ENCODE assay signal across 23 cellular contexts in the genomic region with DNA sequence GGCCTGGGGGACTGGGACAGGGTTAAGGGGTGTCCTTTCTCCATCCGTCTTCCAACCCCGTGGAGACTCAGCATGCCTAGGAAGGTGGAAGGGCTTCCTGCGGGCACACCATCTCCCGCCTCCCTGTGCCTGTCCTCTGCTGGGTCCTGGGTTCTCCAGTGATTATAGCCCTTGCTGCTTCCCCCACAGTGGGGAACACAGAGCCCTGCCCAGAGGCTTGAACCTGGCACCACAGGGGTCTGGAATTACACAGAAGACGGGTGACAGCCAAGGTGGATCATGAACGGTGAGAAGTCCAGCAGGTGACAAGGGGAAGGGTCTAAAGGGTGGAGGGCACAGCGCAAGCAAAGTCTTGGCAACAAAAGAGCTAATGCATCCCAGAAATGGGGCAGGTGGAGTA. TPM values are rescaled to one million over a fixed set of nuclear protein-coding genes. Genes with fewer than 3 reads are reported as not detected.
DNase-seq lines count a peak whose midpoint lies in the region; ATAC-seq, FAIRE-seq and TF ChIP-seq lines count a peak whose summit lies in the region.
"Had no signal": no experiment of that assay in that cellular context is flagged by ENCODE, and none has a peak within 500 bp of the region (broad histone marks: within the 10 kb centered on the region; RNA-seq: fewer than 3 reads in every experiment).

No MANE protein-coding gene starts in this region.

- 0 out of 6 replicates have a peak overlapping the region, but pooled peaks of 1 of the 3 experiments have one; percentile 11 for H3K4me3 ChIP-seq in HepG2 (replicated peaks in 1 of 3; ENCODE audit: insufficient read depth in 1 of 3, low read depth in 2 of 3, low read length in 3 of 3)
- H3K4me3 ChIP-seq in right lobe of liver = no peak overlapping the region
- H3K4me3 ChIP-seq in endodermal cell (ENCODE audit: low read length) = no peak overlapping the region
- H3K4me3 ChIP-seq in parathyroid adenoma (ENCODE audit: low read depth, low read length) = no peak overlapping the region
- H3K4me3 ChIP-seq: SK-N-MC, spleen, upper lobe of left lung had no signal

- H3K36me3 Mint-ChIP-seq in endodermal cell (ENCODE audit: low read depth) = peaks cover 12% of the 10 kb centered on the region

- H4K20me1 ChIP-seq in HepG2 (ENCODE audit: insufficient read depth, low read length) = no peaks in the 10 kb centered on the region

- TF ChIP-seq CTCF in HepG2 (CRISPR knock-in tag; IDR thresholded peaks at IDR 0.05) (no peak), right lobe of liver (IDR thresholded peaks at IDR 0.05) (no peak), endodermal cell (conservative IDR thresholded peaks at IDR 0.05) (no peak), parathyroid adenoma (IDR thresholded peaks at IDR 0.05) (no peak)

- no peak for TF ChIP-seq EP300 in HepG2 (IDR thresholded peaks at IDR 0.05; ENCODE audit: low read depth in 2 of 2, low read length in 2 of 2)
- TF ChIP-seq EP300 in HepG2 (CRISPR knock-in tag; IDR thresholded peaks at IDR 0.05; ENCODE audit: borderline replicate concordance) = no peak

- WGBS in HepG2 (ENCODE audit: low lambda C conversion rate) = 82% methylated on average over 7 of the region's 7 CpGs
- 85% methylated on average over 4 of the region's 7 CpGs for WGBS in right lobe of liver (ENCODE audit: insufficient coverage, low coverage, low lambda C conversion rate, missing lambda C conversion rate)
- 94 to 96% methylated on average over 7 of the region's 7 CpGs for WGBS in endodermal cell (ENCODE audit: insufficient coverage in 1 of 2, insufficient read length in 1 of 2), 2 experiments

- DNase-seq in HepG2 (ENCODE audit: low spot score) (no peak), right lobe of liver (no peak), endodermal cell (no peak), left colon (no peak)
- no peak for DNase-seq in central memory CD4-positive, alpha-beta T cell
- DNase-seq in stimulated activated CD4-positive, alpha-beta T cell treated with anti-CD3 and anti-CD28 coated beads, Interleukin-4, amount 100 ng/mL, for 24 hours = no peak
- DNase-seq: CD8-positive, alpha-beta T cell; DND-41; NCI-H1694; NCI-H774; posterior cingulate gyrus; spleen; T-helper 9 cell; upper lobe of left lung had no signal

- H3K9me3 ChIP-seq in HepG2 (ENCODE audit: low read length) (no peaks in the 10 kb centered on the region), right lobe of liver (no peaks in the 10 kb centered on the region), endodermal cell (ENCODE audit: control insufficient read depth, low read length) (no peaks in the 10 kb centered on the region), parathyroid adenoma (ENCODE audit: control insufficient read depth, low read length) (no peaks in the 10 kb centered on the region)
- H3K9me3 ChIP-seq: spleen had no signal

- peak overlapping the region; percentile 96 for H3K27ac ChIP-seq in HepG2 (ENCODE audit: extremely low read length, insufficient read depth, low read length)
- H3K27ac ChIP-seq in right lobe of liver = no peak overlapping the region
- peak overlapping the region; percentile 17 for H3K27ac ChIP-seq in endodermal cell (ENCODE audit: low read depth, low read length)
- peak overlapping the region; percentile 15 for H3K27ac ChIP-seq in parathyroid adenoma
- H3K27ac ChIP-seq: SK-N-MC had no signal

- peak overlapping the region; percentile 29; the same call in 1 of the 2 replicates for H3K4me2 ChIP-seq in HepG2 (ENCODE audit: low read depth, low read length)
- H3K4me2 ChIP-seq in parathyroid adenoma (ENCODE audit: low read length) = no peak overlapping the region

- H3K4me1 Mint-ChIP-seq in endodermal cell = peaks cover 22% of the 10 kb centered on the region

- peak overlapping the region; percentile 79 for H3K9ac ChIP-seq in HepG2 (ENCODE audit: insufficient read depth, low read depth, low read length)
- no peak overlapping the region for H3K9ac ChIP-seq in endodermal cell (ENCODE audit: extremely low read depth, low read length, poor library complexity, severe bottlenecking)
- H3K9ac ChIP-seq in parathyroid adenoma = no peak overlapping the region

- POLR2A ChIA-PET in HepG2 (lab: Yijun Ruan, JAX) = interaction anchor here (0.7 to 8.0 kb wide), 13 partner anchors 8 to 67 kb away, joined by 3 to 155 read pairs (median 16); partner anchors contain the start of genes GNAI2, HYAL1, HYAL2 and HYAL3

- ATAC-seq in HepG2 (no peak), right lobe of liver (no peak), GM19351 (IDR thresholded peaks at IDR 0.05; ENCODE audit: unreplicated experiment) (no peak), left colon (no peak)
- ATAC-seq: activated CD4-positive, CD25-positive, alpha-beta regulatory T cell treated with anti-CD3 and anti-CD28 coated beads, Interleukin-2, amount 50 U/mL, for 24 hours; CD8-positive, alpha-beta T cell; Panc1 had no signal

- H3K9me3 Mint-ChIP-seq in endodermal cell = no peaks in the 10 kb centered on the region
- H3K9me3 Mint-ChIP-seq: CD8-positive, alpha-beta T cell had no signal

- CTCF ChIA-PET in HepG2 (lab: Yijun Ruan, JAX; ENCODE audit: low intra/inter-chr PET ratio, low total read pairs) = no interaction called here

- peak overlapping the region; percentile 65 for H3K27ac Mint-ChIP-seq in endodermal cell
- H3K27ac Mint-ChIP-seq: CD8-positive, alpha-beta T cell had no signal

- no peak overlapping the region for H2AFZ ChIP-seq in HepG2 (ENCODE audit: low read length)
- no peak overlapping the region for H2AFZ ChIP-seq in parathyroid adenoma

- H3K27me3 ChIP-seq in HepG2 (ENCODE audit: control insufficient read depth in 1 of 2, insufficient read depth in 2 of 2, low read length in 2 of 2) (no peaks in the 10 kb centered on the region), right lobe of liver (no peaks in the 10 kb centered on the region), endodermal cell (ENCODE audit: control insufficient read depth, insufficient read depth, low read length, poor library complexity, severe bottlenecking) (no peaks in the 10 kb centered on the region), parathyroid adenoma (ENCODE audit: control insufficient read depth, insufficient read depth, low read length) (no peaks in the 10 kb centered on the region)
- H3K27me3 ChIP-seq: upper lobe of left lung had no signal

- TF ChIP-seq RAD21 in HepG2 (CRISPR knock-in tag; IDR thresholded peaks at IDR 0.05) = no peak

- H3K4me1 ChIP-seq in HepG2 (ENCODE audit: insufficient read depth, low read length) = peaks cover 84% of the 10 kb centered on the region
- H3K4me1 ChIP-seq in right lobe of liver = peaks cover 0 to 19% (median 0%) of the 10 kb centered on the region in 4 donors
- H3K4me1 ChIP-seq in endodermal cell (ENCODE audit: control insufficient read depth, insufficient read depth, low read length) = peaks cover 12% of the 10 kb centered on the region
- peaks cover 55% of the 10 kb centered on the region for H3K4me1 ChIP-seq in parathyroid adenoma

- no peak for FAIRE-seq in HepG2 (lab: Jason Lieb, UNC)
- FAIRE-seq: colon, endothelial cell of umbilical vein, H54 had no signal

- in situ Hi-C loops in HepG2 (cut with HindIII; ENCODE audit: extremely low pct_ligation_motif_present, low pct_unique_long_range_greater_than_20kb) = loop anchor here (5.0 kb wide), 1 partner anchor 60 kb away; the partner anchor contains the start of gene HYAL2

- BruUV-seq in HepG2 (replicated peaks; lab: Mats Ljungman, UMichigan) = no TSS peak

- no peak; a peak in 1 of 4 replicates for TF ChIP-seq POLR2A in HepG2 (IDR thresholded peaks at IDR 0.05; ENCODE audit: insufficient read depth in 1 of 2, low read depth in 2 of 2, low read length in 2 of 2)
- no peak for TF ChIP-seq POLR2A in right lobe of liver (IDR thresholded peaks at IDR 0.05)

- H3K79me2 ChIP-seq in HepG2 (ENCODE audit: insufficient read depth, low read length) (peaks cover 12% of the 10 kb centered on the region), parathyroid adenoma (no peaks in the 10 kb centered on the region)

- no peaks in the 10 kb centered on the region for H3K27me3 Mint-ChIP-seq in endodermal cell (ENCODE audit: insufficient read depth)

- peaks cover 3 to 8% of the 10 kb centered on the region in 2 experiments; a peak in 2 of 5 replicates for H3K36me3 ChIP-seq in HepG2 (replicated peaks in 1 of 2; ENCODE audit: control insufficient read depth in 1 of 2, insufficient read depth in 2 of 2, low read length in 2 of 2)
- peaks cover 0 to 5% (median 2%) of the 10 kb centered on the region in 4 donors for H3K36me3 ChIP-seq in right lobe of liver
- H3K36me3 ChIP-seq in endodermal cell (ENCODE audit: control insufficient read depth, insufficient read depth, low read length) = peaks cover 13% of the 10 kb centered on the region
- H3K36me3 ChIP-seq in parathyroid adenoma (ENCODE audit: control insufficient read depth, insufficient read depth, low read length) = no peaks in the 10 kb centered on the region

- intact Hi-C loops in HepG2 (cut with micrococcal nuclease; ENCODE audit: unreplicated experiment) (loop anchor here (5.0 kb wide), 1 partner anchor 40 kb away; the partner anchor contains the start of gene HYAL1), right lobe of liver (cut with DNase I) (loop anchor here in 1 of 2 donors (10.0 kb wide), 1 partner anchor 138 kb away; no protein-coding TSS in a partner anchor), left colon (cut with DNase I, micrococcal nuclease) (no loop called here)

- no peak overlapping the region for H3K4me3 Mint-ChIP-seq in endodermal cell
- H3K4me3 Mint-ChIP-seq: CD8-positive, alpha-beta T cell had no signal

RNA-seq across cellular contexts. Expression of gene SEMA3B, which starts 6.2 kb away (rescaled TPM):
- total RNA-seq in HepG2 (2016; rRNA removed; fragmentation: Illumina TruSeq; extraction: Trizol) (25.6 and 93.2 TPM in 2 replicates), right lobe of liver (1 to 10 TPM; 1.7 to 4.5 (median 2.6) TPM), endodermal cell (10 to 100 TPM in 1 of 2 donors, 1 to 10 TPM in 1; 6.5 to 10.3 TPM), left colon (100 to 1,000 TPM in 1 of 2 donors, 10 to 100 TPM in 1; 56.8 to 116 TPM)
- 12.3 and 13.3 TPM in 2 replicates for total RNA-seq in HepG2 (2016; cell fraction: cytosol; rRNA removed; fragmentation: Illumina TruSeq; extraction: Trizol; ENCODE audit: low read depth)
- 23.5 and 94.1 TPM in 2 replicates for total RNA-seq in HepG2 (2016; cell fraction: insoluble cytoplasmic fraction; rRNA removed; fragmentation: Illumina TruSeq; extraction: Trizol)
- 18.0 and 19.0 TPM in 2 replicates for total RNA-seq in HepG2 (2016; cell fraction: membrane; rRNA removed; fragmentation: Illumina TruSeq; extraction: Trizol)
- total RNA-seq in HepG2 (2016; cell fraction: nucleus; rRNA removed; fragmentation: Illumina TruSeq; extraction: Trizol) = 106 and 120 TPM in 2 replicates
- polyA plus RNA-seq in HepG2 (2011; rRNA removed) = 158 and 173 TPM in 2 replicates
- 99.8 and 199 TPM in 2 replicates for polyA plus RNA-seq in HepG2 (2011; cell fraction: cytosol; rRNA removed)
- 824 and 1,487 TPM in 2 replicates for polyA plus RNA-seq in HepG2 (2011; cell fraction: nucleus; rRNA removed)
- 48.8 and 75.5 TPM in 2 replicates for polyA plus RNA-seq in HepG2 (2012)
- polyA plus RNA-seq in HepG2 (2016; cell fraction: cytosol; fragmentation: Illumina TruSeq; extraction: Trizol; ENCODE audit: low read depth) = 10.5 and 10.8 TPM in 2 replicates
- polyA plus RNA-seq in HepG2 (2016; cell fraction: insoluble cytoplasmic fraction; fragmentation: Illumina TruSeq; extraction: Trizol; ENCODE audit: low read depth) = 26.4 and 37.1 TPM in 2 replicates
- polyA plus RNA-seq in HepG2 (2016; cell fraction: membrane; fragmentation: Illumina TruSeq; extraction: Trizol; ENCODE audit: low read depth) = 15.3 and 17.6 TPM in 2 replicates
- polyA plus RNA-seq in HepG2 (2016; cell fraction: nucleus; fragmentation: Illumina TruSeq; extraction: Trizol; ENCODE audit: insufficient read depth, low read depth) = 390 and 409 TPM in 2 replicates
- 84.6 and 160 TPM in 2 replicates for polyA minus RNA-seq in HepG2 (2011; rRNA and poly(A)+ RNA removed; ENCODE audit: low replicate concordance)
- 55.4 and 70.0 TPM in 2 replicates for polyA minus RNA-seq in HepG2 (2011; cell fraction: cytosol; rRNA and poly(A)+ RNA removed)
- polyA minus RNA-seq in HepG2 (2011; cell fraction: nucleus; rRNA and poly(A)+ RNA removed) = 81.1 and 108 TPM in 2 replicates
- 19.4 TPM for polyA plus RNA-seq in endodermal cell (2013, experiment 1 of 2)
- 15.1 TPM for polyA plus RNA-seq in endodermal cell (2013, experiment 2 of 2)

RNA-seq across cellular contexts. Expression of gene LSMEM2, which starts 16.1 kb away (rescaled TPM):
- total RNA-seq in HepG2 (2016; rRNA removed; fragmentation: Illumina TruSeq; extraction: Trizol) (0.07 TPM in 1 of 2 replicates, not detected in the other), right lobe of liver (not detected), endodermal cell (not detected), left colon (not detected)
- not detected in 2 replicates for total RNA-seq in HepG2 (2016; cell fraction: cytosol; rRNA removed; fragmentation: Illumina TruSeq; extraction: Trizol; ENCODE audit: low read depth)
- total RNA-seq in HepG2 (2016; cell fraction: insoluble cytoplasmic fraction; rRNA removed; fragmentation: Illumina TruSeq; extraction: Trizol) = 0.06 TPM in 1 of 2 replicates, not detected in the other
- not detected in 2 replicates for total RNA-seq in HepG2 (2016; cell fraction: membrane; rRNA removed; fragmentation: Illumina TruSeq; extraction: Trizol)
- 0.25 TPM in 1 of 2 replicates, not detected in the other for total RNA-seq in HepG2 (2016; cell fraction: nucleus; rRNA removed; fragmentation: Illumina TruSeq; extraction: Trizol)
- 0.41 and 0.44 TPM in 2 replicates for polyA plus RNA-seq in HepG2 (2011; rRNA removed)
- polyA plus RNA-seq in HepG2 (2011; cell fraction: cytosol; rRNA removed) = 0.08 and 0.15 TPM in 2 replicates
- 1.3 and 2.1 TPM in 2 replicates for polyA plus RNA-seq in HepG2 (2011; cell fraction: nucleus; rRNA removed)
- polyA plus RNA-seq in HepG2 (2012) = 0.17 and 0.37 TPM in 2 replicates
- not detected in 2 replicates for polyA plus RNA-seq in HepG2 (2016; cell fraction: cytosol; fragmentation: Illumina TruSeq; extraction: Trizol; ENCODE audit: low read depth)
- polyA plus RNA-seq in HepG2 (2016; cell fraction: insoluble cytoplasmic fraction; fragmentation: Illumina TruSeq; extraction: Trizol; ENCODE audit: low read depth) = not detected in 2 replicates
- not detected in 2 replicates for polyA plus RNA-seq in HepG2 (2016; cell fraction: membrane; fragmentation: Illumina TruSeq; extraction: Trizol; ENCODE audit: low read depth)
- 0.42 TPM in 1 of 2 replicates, not detected in the other for polyA plus RNA-seq in HepG2 (2016; cell fraction: nucleus; fragmentation: Illumina TruSeq; extraction: Trizol; ENCODE audit: insufficient read depth, low read depth)
- polyA minus RNA-seq in HepG2 (2011; rRNA and poly(A)+ RNA removed; ENCODE audit: low replicate concordance) = 0.09 and 0.34 TPM in 2 replicates
- not detected in 2 replicates for polyA minus RNA-seq in HepG2 (2011; cell fraction: cytosol; rRNA and poly(A)+ RNA removed)
- 0.90 TPM in 1 of 2 replicates, not detected in the other for polyA minus RNA-seq in HepG2 (2011; cell fraction: nucleus; rRNA and poly(A)+ RNA removed)
- polyA plus RNA-seq in endodermal cell (2013, experiment 1 of 2) = 0.25 TPM
- not detected for polyA plus RNA-seq in endodermal cell (2013, experiment 2 of 2)
- total RNA-seq: CD8-positive, alpha-beta T cell; endothelial cell of umbilical vein; fibroblast of villous mesenchyme had no signal
- polyA plus RNA-seq: endothelial cell of umbilical vein had no signal

RNA-seq across cellular contexts. Expression of gene GNAI2, which starts 26.8 kb away (rescaled TPM):
- total RNA-seq in HepG2 (2016; rRNA removed; fragmentation: Illumina TruSeq; extraction: Trizol) (34.5 and 51.1 TPM in 2 replicates), right lobe of liver (100 to 1,000 TPM in 2 of 6 experiments, 10 to 100 TPM in 4; 73.3 to 125 (median 98.7) TPM), endodermal cell (100 to 1,000 TPM; 243 to 278 TPM), left colon (10 to 100 TPM; 46.1 to 81.3 TPM)
- total RNA-seq in HepG2 (2016; cell fraction: cytosol; rRNA removed; fragmentation: Illumina TruSeq; extraction: Trizol; ENCODE audit: low read depth) = 26.6 and 32.1 TPM in 2 replicates
- total RNA-seq in HepG2 (2016; cell fraction: insoluble cytoplasmic fraction; rRNA removed; fragmentation: Illumina TruSeq; extraction: Trizol) = 33.4 and 51.3 TPM in 2 replicates
- total RNA-seq in HepG2 (2016; cell fraction: membrane; rRNA removed; fragmentation: Illumina TruSeq; extraction: Trizol) = 43.7 and 48.0 TPM in 2 replicates
- 26.6 and 32.5 TPM in 2 replicates for total RNA-seq in HepG2 (2016; cell fraction: nucleus; rRNA removed; fragmentation: Illumina TruSeq; extraction: Trizol)
- polyA plus RNA-seq in HepG2 (2011; rRNA removed) = 66.1 and 66.2 TPM in 2 replicates
- polyA plus RNA-seq in HepG2 (2011; cell fraction: cytosol; rRNA removed) = 64.5 and 77.2 TPM in 2 replicates
- polyA plus RNA-seq in HepG2 (2011; cell fraction: nucleus; rRNA removed) = 39.4 and 42.6 TPM in 2 replicates
- polyA plus RNA-seq in HepG2 (2012) = 25.4 and 25.9 TPM in 2 replicates
- polyA plus RNA-seq in HepG2 (2016; cell fraction: cytosol; fragmentation: Illumina TruSeq; extraction: Trizol; ENCODE audit: low read depth) = 37.3 and 42.8 TPM in 2 replicates
- polyA plus RNA-seq in HepG2 (2016; cell fraction: insoluble cytoplasmic fraction; fragmentation: Illumina TruSeq; extraction: Trizol; ENCODE audit: low read depth) = 57.1 and 66.6 TPM in 2 replicates
- 69.3 and 71.1 TPM in 2 replicates for polyA plus RNA-seq in HepG2 (2016; cell fraction: membrane; fragmentation: Illumina TruSeq; extraction: Trizol; ENCODE audit: low read depth)
- polyA plus RNA-seq in HepG2 (2016; cell fraction: nucleus; fragmentation: Illumina TruSeq; extraction: Trizol; ENCODE audit: insufficient read depth, low read depth) = 73.5 and 75.3 TPM in 2 replicates
- 111 and 236 TPM in 2 replicates for polyA minus RNA-seq in HepG2 (2011; rRNA and poly(A)+ RNA removed; ENCODE audit: low replicate concordance)
- polyA minus RNA-seq in HepG2 (2011; cell fraction: cytosol; rRNA and poly(A)+ RNA removed) = 26.0 and 26.4 TPM in 2 replicates
- polyA minus RNA-seq in HepG2 (2011; cell fraction: nucleus; rRNA and poly(A)+ RNA removed) = 16.4 and 20.0 TPM in 2 replicates
- 454 TPM for polyA plus RNA-seq in endodermal cell (2013, experiment 1 of 2)
- polyA plus RNA-seq in endodermal cell (2013, experiment 2 of 2) = 428 TPM

RNA-seq across cellular contexts. Expression of gene IFRD2, which starts 29.5 kb away (rescaled TPM):
- total RNA-seq in HepG2 (2016; rRNA removed; fragmentation: Illumina TruSeq; extraction: Trizol) (81.4 and 96.1 TPM in 2 replicates), right lobe of liver (10 to 100 TPM; 40.8 to 71.0 (median 56.3) TPM), endodermal cell (10 to 100 TPM; 56.6 to 70.9 TPM), left colon (10 to 100 TPM; 48.8 to 68.6 TPM)
- total RNA-seq in HepG2 (2016; cell fraction: cytosol; rRNA removed; fragmentation: Illumina TruSeq; extraction: Trizol; ENCODE audit: low read depth) = 66.4 and 85.9 TPM in 2 replicates
- total RNA-seq in HepG2 (2016; cell fraction: insoluble cytoplasmic fraction; rRNA removed; fragmentation: Illumina TruSeq; extraction: Trizol) = 79.0 and 101 TPM in 2 replicates
- total RNA-seq in HepG2 (2016; cell fraction: membrane; rRNA removed; fragmentation: Illumina TruSeq; extraction: Trizol) = 126 and 147 TPM in 2 replicates
- 83.9 and 92.3 TPM in 2 replicates for total RNA-seq in HepG2 (2016; cell fraction: nucleus; rRNA removed; fragmentation: Illumina TruSeq; extraction: Trizol)
- 32.8 and 43.1 TPM in 2 replicates for polyA plus RNA-seq in HepG2 (2011; rRNA removed)
- 29.8 and 39.8 TPM in 2 replicates for polyA plus RNA-seq in HepG2 (2011; cell fraction: cytosol; rRNA removed)
- polyA plus RNA-seq in HepG2 (2011; cell fraction: nucleus; rRNA removed) = 174 and 179 TPM in 2 replicates
- 38.5 and 48.9 TPM in 2 replicates for polyA plus RNA-seq in HepG2 (2012)
- polyA plus RNA-seq in HepG2 (2016; cell fraction: cytosol; fragmentation: Illumina TruSeq; extraction: Trizol; ENCODE audit: low read depth) = 54.5 and 72.4 TPM in 2 replicates
- polyA plus RNA-seq in HepG2 (2016; cell fraction: insoluble cytoplasmic fraction; fragmentation: Illumina TruSeq; extraction: Trizol; ENCODE audit: low read depth) = 62.4 and 77.5 TPM in 2 replicates
- polyA plus RNA-seq in HepG2 (2016; cell fraction: membrane; fragmentation: Illumina TruSeq; extraction: Trizol; ENCODE audit: low read depth) = 89.6 and 91.5 TPM in 2 replicates
- 124 and 130 TPM in 2 replicates for polyA plus RNA-seq in HepG2 (2016; cell fraction: nucleus; fragmentation: Illumina TruSeq; extraction: Trizol; ENCODE audit: insufficient read depth, low read depth)
- polyA minus RNA-seq in HepG2 (2011; rRNA and poly(A)+ RNA removed; ENCODE audit: low replicate concordance) = 61.7 and 107 TPM in 2 replicates
- 15.9 and 21.4 TPM in 2 replicates for polyA minus RNA-seq in HepG2 (2011; cell fraction: cytosol; rRNA and poly(A)+ RNA removed)
- 46.6 and 52.5 TPM in 2 replicates for polyA minus RNA-seq in HepG2 (2011; cell fraction: nucleus; rRNA and poly(A)+ RNA removed)
- 42.4 TPM for polyA plus RNA-seq in endodermal cell (2013, experiment 1 of 2)
- 35.6 TPM for polyA plus RNA-seq in endodermal cell (2013, experiment 2 of 2)

RNA-seq across cellular contexts. Expression of gene HYAL3, which starts 36.4 kb away (rescaled TPM):
- total RNA-seq in HepG2 (2016; rRNA removed; fragmentation: Illumina TruSeq; extraction: Trizol) (5.5 and 5.9 TPM in 2 replicates), right lobe of liver (1 to 10 TPM; 1.8 to 7.5 (median 3.1) TPM), endodermal cell (1 to 10 TPM; 2.6 to 3.3 TPM), left colon (1 to 10 TPM; 2.2 to 2.8 TPM)
- total RNA-seq in HepG2 (2016; cell fraction: cytosol; rRNA removed; fragmentation: Illumina TruSeq; extraction: Trizol; ENCODE audit: low read depth) = 3.1 and 4.0 TPM in 2 replicates
- 4.8 and 6.5 TPM in 2 replicates for total RNA-seq in HepG2 (2016; cell fraction: insoluble cytoplasmic fraction; rRNA removed; fragmentation: Illumina TruSeq; extraction: Trizol)
- total RNA-seq in HepG2 (2016; cell fraction: membrane; rRNA removed; fragmentation: Illumina TruSeq; extraction: Trizol) = 4.7 and 5.3 TPM in 2 replicates
- total RNA-seq in HepG2 (2016; cell fraction: nucleus; rRNA removed; fragmentation: Illumina TruSeq; extraction: Trizol) = 4.6 and 5.5 TPM in 2 replicates
- 10.4 and 12.9 TPM in 2 replicates for polyA plus RNA-seq in HepG2 (2011; rRNA removed)
- 10.7 and 17.4 TPM in 2 replicates for polyA plus RNA-seq in HepG2 (2011; cell fraction: cytosol; rRNA removed)
- 24.5 and 24.6 TPM in 2 replicates for polyA plus RNA-seq in HepG2 (2011; cell fraction: nucleus; rRNA removed)
- polyA plus RNA-seq in HepG2 (2012) = 2.2 and 2.5 TPM in 2 replicates
- polyA plus RNA-seq in HepG2 (2016; cell fraction: cytosol; fragmentation: Illumina TruSeq; extraction: Trizol; ENCODE audit: low read depth) = 2.8 and 4.1 TPM in 2 replicates
- 6.1 and 9.3 TPM in 2 replicates for polyA plus RNA-seq in HepG2 (2016; cell fraction: insoluble cytoplasmic fraction; fragmentation: Illumina TruSeq; extraction: Trizol; ENCODE audit: low read depth)
- polyA plus RNA-seq in HepG2 (2016; cell fraction: membrane; fragmentation: Illumina TruSeq; extraction: Trizol; ENCODE audit: low read depth) = 6.6 and 7.3 TPM in 2 replicates
- polyA plus RNA-seq in HepG2 (2016; cell fraction: nucleus; fragmentation: Illumina TruSeq; extraction: Trizol; ENCODE audit: insufficient read depth, low read depth) = 9.7 and 11.4 TPM in 2 replicates
- 24.0 and 60.6 TPM in 2 replicates for polyA minus RNA-seq in HepG2 (2011; rRNA and poly(A)+ RNA removed; ENCODE audit: low replicate concordance)
- 5.2 and 5.5 TPM in 2 replicates for polyA minus RNA-seq in HepG2 (2011; cell fraction: cytosol; rRNA and poly(A)+ RNA removed)
- 5.8 and 7.0 TPM in 2 replicates for polyA minus RNA-seq in HepG2 (2011; cell fraction: nucleus; rRNA and poly(A)+ RNA removed)
- 4.1 TPM for polyA plus RNA-seq in endodermal cell (2013, experiment 1 of 2)
- 3.9 TPM for polyA plus RNA-seq in endodermal cell (2013, experiment 2 of 2)

Comparison
In these comparisons a context has a peak if more than half of its experiments do, and no peak if none do; other contexts are left out.
1. H3K27ac ChIP-seq: peak in HepG2 (single experiment), endodermal cell (single experiment) and parathyroid adenoma (single experiment); none in right lobe of liver (0 of 3).